Comparison of ENCODE assay signal across 9 cellular contexts in genomic region chr18:2979027-2979570, GRCh38. TPM values are rescaled to one million over a fixed set of nuclear protein-coding genes. Genes with fewer than 3 reads are reported as not detected.
DNase-seq lines count a peak whose midpoint lies in the region; ATAC-seq and FAIRE-seq lines count a peak whose summit lies in the region.
"Had no signal": no experiment of that assay in that cellular context is flagged by ENCODE, and none has a peak within 500 bp of the region (broad histone marks: within the 10 kb centered on the region; RNA-seq: fewer than 3 reads in every experiment).

No MANE protein-coding gene starts in this region.

- DNase-seq in T-helper 1 cell (no peak), glomerular visceral epithelial cell (ENCODE audit: extremely low spot score) (peak; percentile 61), frontal cortex (ENCODE audit: low spot score in 2 of 2) (no peak)
- DNase-seq in activated CD4-positive, alpha-beta memory T cell treated with anti-CD3 and anti-CD28 coated beads, Interleukin-2, amount 10 ng/mL, durations not matched to agents 7 days and 5 days = no peak
- DNase-seq in stimulated activated naive CD8-positive, alpha-beta T cell treated with anti-CD3 and anti-CD28 coated beads, Interleukin-15, amount 100 ng/mL, for 72 hours = no peak
- DNase-seq: cerebellar nuclear complex had no signal

- ATAC-seq in stimulated activated naive CD8-positive, alpha-beta T cell treated with anti-CD3 and anti-CD28 coated beads, Interleukin-15, amount 100 ng/mL, for 72 hours = no peak
- no peak for ATAC-seq in activated CD4-positive, CD25-positive, alpha-beta regulatory T cell treated with anti-CD3 and anti-CD28 coated beads, Interleukin-2, amount 50 U/mL, for 24 hours
- ATAC-seq in GM21576 (IDR thresholded peaks at IDR 0.05; ENCODE audit: unreplicated experiment) = no peak

- no peaks in the 10 kb centered on the region for H3K27me3 Mint-ChIP-seq in T-helper 1 cell treated with Interleukin-12 subunit alpha and Interleukin-12 subunit beta and Interleukin-4 antibody, amounts not matched to agents 30 μg/mL and 1 μg/mL, for 36 hours (ENCODE audit: low read depth)
- H3K27me3 Mint-ChIP-seq in activated CD4-positive, alpha-beta memory T cell treated with anti-CD3 and anti-CD28 coated beads, Interleukin-2, amount 10 ng/mL, durations not matched to agents 7 days and 5 days = no peaks in the 10 kb centered on the region
- H3K27me3 Mint-ChIP-seq in stimulated activated naive CD8-positive, alpha-beta T cell treated with anti-CD3 and anti-CD28 coated beads, Interleukin-15, amount 100 ng/mL, for 72 hours = no peaks in the 10 kb centered on the region

- H3K4me3 Mint-ChIP-seq in T-helper 1 cell treated with Interleukin-12 subunit alpha and Interleukin-12 subunit beta and Interleukin-4 antibody, amounts not matched to agents 30 μg/mL and 1 μg/mL, for 36 hours = peak overlapping the region; percentile 76
- peak overlapping the region; percentile 63 for H3K4me3 Mint-ChIP-seq in activated CD4-positive, alpha-beta memory T cell treated with anti-CD3 and anti-CD28 coated beads, Interleukin-2, amount 10 ng/mL, durations not matched to agents 7 days and 5 days
- peak overlapping the region; percentile 67 to 81 for H3K4me3 Mint-ChIP-seq in stimulated activated naive CD8-positive, alpha-beta T cell treated with anti-CD3 and anti-CD28 coated beads, Interleukin-15, amount 100 ng/mL, for 72 hours

- POLR2A ChIA-PET in activated CD4-positive, alpha-beta memory T cell treated with anti-CD3 and anti-CD28 coated beads, Interleukin-2, amount 10 ng/mL, durations not matched to agents 7 days and 5 days (lab: Charles Lee) = interaction anchor here (0.6 to 5.6 kb wide), 8 partner anchors 14 to 282 kb away, joined by 3 to 255 read pairs (median 8); partner anchors contain the start of gene MYL12A

- FAIRE-seq in frontal cortex (lab: Jason Lieb, UNC) = no peak

- H3K4me1 Mint-ChIP-seq in T-helper 1 cell treated with Interleukin-12 subunit alpha and Interleukin-12 subunit beta and Interleukin-4 antibody, amounts not matched to agents 30 μg/mL and 1 μg/mL, for 36 hours (ENCODE audit: low read depth) = peaks cover 68% of the 10 kb centered on the region
- H3K4me1 Mint-ChIP-seq in activated CD4-positive, alpha-beta memory T cell treated with anti-CD3 and anti-CD28 coated beads, Interleukin-2, amount 10 ng/mL, durations not matched to agents 7 days and 5 days = peaks cover 86% of the 10 kb centered on the region
- peaks cover 79% of the 10 kb centered on the region for H3K4me1 Mint-ChIP-seq in stimulated activated naive CD8-positive, alpha-beta T cell treated with anti-CD3 and anti-CD28 coated beads, Interleukin-15, amount 100 ng/mL, for 72 hours

- peak overlapping the region; percentile 88 for H3K27ac Mint-ChIP-seq in T-helper 1 cell treated with Interleukin-12 subunit alpha and Interleukin-12 subunit beta and Interleukin-4 antibody, amounts not matched to agents 30 μg/mL and 1 μg/mL, for 36 hours
- H3K27ac Mint-ChIP-seq in activated CD4-positive, alpha-beta memory T cell treated with anti-CD3 and anti-CD28 coated beads, Interleukin-2, amount 10 ng/mL, durations not matched to agents 7 days and 5 days = peak overlapping the region; percentile 78
- peak overlapping the region; percentile 56 to 94 for H3K27ac Mint-ChIP-seq in stimulated activated naive CD8-positive, alpha-beta T cell treated with anti-CD3 and anti-CD28 coated beads, Interleukin-15, amount 100 ng/mL, for 72 hours

- peaks cover 29% of the 10 kb centered on the region for H3K36me3 Mint-ChIP-seq in T-helper 1 cell treated with Interleukin-12 subunit alpha and Interleukin-12 subunit beta and Interleukin-4 antibody, amounts not matched to agents 30 μg/mL and 1 μg/mL, for 36 hours (ENCODE audit: low read depth)
- H3K36me3 Mint-ChIP-seq in activated CD4-positive, alpha-beta memory T cell treated with anti-CD3 and anti-CD28 coated beads, Interleukin-2, amount 10 ng/mL, durations not matched to agents 7 days and 5 days (ENCODE audit: low read depth) = peaks cover 24% of the 10 kb centered on the region

- CTCF ChIA-PET in activated CD4-positive, alpha-beta memory T cell treated with anti-CD3 and anti-CD28 coated beads, Interleukin-2, amount 10 ng/mL, durations not matched to agents 7 days and 5 days (lab: Charles Lee) = interaction anchor here (0.6 to 5.3 kb wide), 7 partner anchors 8 to 150 kb away, joined by 3 to 30 read pairs (median 8); no protein-coding TSS in a partner anchor

- H3K9me3 Mint-ChIP-seq in T-helper 1 cell treated with Interleukin-12 subunit alpha and Interleukin-12 subunit beta and Interleukin-4 antibody, amounts not matched to agents 30 μg/mL and 1 μg/mL, for 36 hours = no peaks in the 10 kb centered on the region
- H3K9me3 Mint-ChIP-seq in activated CD4-positive, alpha-beta memory T cell treated with anti-CD3 and anti-CD28 coated beads, Interleukin-2, amount 10 ng/mL, durations not matched to agents 7 days and 5 days = no peaks in the 10 kb centered on the region
- H3K9me3 Mint-ChIP-seq in stimulated activated naive CD8-positive, alpha-beta T cell treated with anti-CD3 and anti-CD28 coated beads, Interleukin-15, amount 100 ng/mL, for 72 hours = no peaks in the 10 kb centered on the region

RNA-seq across cellular contexts. Expression of gene LPIN2, which starts 33.8 kb away (rescaled TPM):
- total RNA-seq in activated CD4-positive, alpha-beta memory T cell treated with anti-CD3 and anti-CD28 coated beads, Interleukin-2, amount 10 ng/mL, durations not matched to agents 7 days and 5 days = 10 to 100 TPM; 78.4 to 79.6 TPM
- 28.5 TPM for total RNA-seq in frontal cortex
